1 cellular context compared by ENCODE assay signal in the genomic region with DNA sequence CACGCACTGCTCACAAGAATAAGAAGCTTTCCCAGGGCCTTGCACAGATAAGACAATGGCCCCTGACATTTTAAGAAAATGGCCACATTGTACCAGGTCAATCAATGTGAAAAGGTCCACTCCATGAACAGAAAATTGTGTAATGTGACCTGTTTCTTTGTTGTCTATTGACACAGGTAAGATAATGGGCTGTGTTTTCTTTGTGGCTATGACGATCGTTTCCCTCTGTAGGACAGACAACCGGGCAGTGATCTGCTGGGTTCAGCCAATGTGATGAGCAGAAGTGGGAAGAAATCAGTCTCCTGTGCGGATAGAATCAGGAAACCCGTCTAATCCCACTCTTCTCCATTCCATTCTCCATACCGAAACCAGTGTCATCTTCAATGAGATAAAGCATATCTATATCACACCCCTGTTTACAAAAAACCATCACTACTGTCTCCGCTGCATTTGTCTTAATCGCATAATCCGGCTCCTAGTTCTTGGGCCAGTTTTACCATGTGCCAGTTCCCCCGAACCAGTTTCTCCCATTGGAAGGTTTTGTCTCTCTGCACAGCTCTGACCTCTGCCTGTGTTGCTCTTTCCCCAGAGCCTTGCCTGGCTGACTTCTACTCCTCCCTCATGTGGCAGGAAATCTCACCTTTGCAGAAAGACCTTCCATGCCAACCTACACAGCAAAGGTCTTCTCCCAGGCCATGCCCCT.
TF ChIP-seq lines count a peak whose summit lies in the region.

No MANE protein-coding gene starts in this region.

TF ChIP-seq in HepG2, 621 proteins besides CTCF, POLR2A, EP300 and RAD21 (continued from another document and continues in another):
- TF ChIP-seq TRIM22 (IDR thresholded peaks at IDR 0.05), result no peak
- TF ChIP-seq ISL2 (CRISPR knock-in tag; IDR thresholded peaks at IDR 0.05), result peak; percentile 95
- TF ChIP-seq, protein P1, sequence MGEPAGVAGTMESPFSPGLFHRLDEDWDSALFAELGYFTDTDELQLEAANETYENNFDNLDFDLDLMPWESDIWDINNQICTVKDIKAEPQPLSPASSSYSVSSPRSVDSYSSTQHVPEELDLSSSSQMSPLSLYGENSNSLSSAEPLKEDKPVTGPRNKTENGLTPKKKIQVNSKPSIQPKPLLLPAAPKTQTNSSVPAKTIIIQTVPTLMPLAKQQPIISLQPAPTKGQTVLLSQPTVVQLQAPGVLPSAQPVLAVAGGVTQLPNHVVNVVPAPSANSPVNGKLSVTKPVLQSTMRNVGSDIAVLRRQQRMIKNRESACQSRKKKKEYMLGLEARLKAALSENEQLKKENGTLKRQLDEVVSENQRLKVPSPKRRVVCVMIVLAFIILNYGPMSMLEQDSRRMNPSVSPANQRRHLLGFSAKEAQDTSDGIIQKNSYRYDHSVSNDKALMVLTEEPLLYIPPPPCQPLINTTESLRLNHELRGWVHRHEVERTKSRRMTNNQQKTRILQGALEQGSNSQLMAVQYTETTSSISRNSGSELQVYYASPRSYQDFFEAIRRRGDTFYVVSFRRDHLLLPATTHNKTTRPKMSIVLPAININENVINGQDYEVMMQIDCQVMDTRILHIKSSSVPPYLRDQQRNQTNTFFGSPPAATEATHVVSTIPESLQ (CRISPR knock-in tag; conservative IDR thresholded peaks at IDR 0.05), result peak; percentile 93; the same call in 1 of the 2 replicates
- 0 out of 2 replicates have a peak, but pooled peaks have one; percentile 42 for TF ChIP-seq ZNF354B (CRISPR knock-in tag; IDR thresholded peaks at IDR 0.05)
- no peak; the same call in 1 of the 2 replicates for TF ChIP-seq GMEB2 (CRISPR knock-in tag; IDR thresholded peaks at IDR 0.05; ENCODE audit: low read depth)
- TF ChIP-seq, protein P2, sequence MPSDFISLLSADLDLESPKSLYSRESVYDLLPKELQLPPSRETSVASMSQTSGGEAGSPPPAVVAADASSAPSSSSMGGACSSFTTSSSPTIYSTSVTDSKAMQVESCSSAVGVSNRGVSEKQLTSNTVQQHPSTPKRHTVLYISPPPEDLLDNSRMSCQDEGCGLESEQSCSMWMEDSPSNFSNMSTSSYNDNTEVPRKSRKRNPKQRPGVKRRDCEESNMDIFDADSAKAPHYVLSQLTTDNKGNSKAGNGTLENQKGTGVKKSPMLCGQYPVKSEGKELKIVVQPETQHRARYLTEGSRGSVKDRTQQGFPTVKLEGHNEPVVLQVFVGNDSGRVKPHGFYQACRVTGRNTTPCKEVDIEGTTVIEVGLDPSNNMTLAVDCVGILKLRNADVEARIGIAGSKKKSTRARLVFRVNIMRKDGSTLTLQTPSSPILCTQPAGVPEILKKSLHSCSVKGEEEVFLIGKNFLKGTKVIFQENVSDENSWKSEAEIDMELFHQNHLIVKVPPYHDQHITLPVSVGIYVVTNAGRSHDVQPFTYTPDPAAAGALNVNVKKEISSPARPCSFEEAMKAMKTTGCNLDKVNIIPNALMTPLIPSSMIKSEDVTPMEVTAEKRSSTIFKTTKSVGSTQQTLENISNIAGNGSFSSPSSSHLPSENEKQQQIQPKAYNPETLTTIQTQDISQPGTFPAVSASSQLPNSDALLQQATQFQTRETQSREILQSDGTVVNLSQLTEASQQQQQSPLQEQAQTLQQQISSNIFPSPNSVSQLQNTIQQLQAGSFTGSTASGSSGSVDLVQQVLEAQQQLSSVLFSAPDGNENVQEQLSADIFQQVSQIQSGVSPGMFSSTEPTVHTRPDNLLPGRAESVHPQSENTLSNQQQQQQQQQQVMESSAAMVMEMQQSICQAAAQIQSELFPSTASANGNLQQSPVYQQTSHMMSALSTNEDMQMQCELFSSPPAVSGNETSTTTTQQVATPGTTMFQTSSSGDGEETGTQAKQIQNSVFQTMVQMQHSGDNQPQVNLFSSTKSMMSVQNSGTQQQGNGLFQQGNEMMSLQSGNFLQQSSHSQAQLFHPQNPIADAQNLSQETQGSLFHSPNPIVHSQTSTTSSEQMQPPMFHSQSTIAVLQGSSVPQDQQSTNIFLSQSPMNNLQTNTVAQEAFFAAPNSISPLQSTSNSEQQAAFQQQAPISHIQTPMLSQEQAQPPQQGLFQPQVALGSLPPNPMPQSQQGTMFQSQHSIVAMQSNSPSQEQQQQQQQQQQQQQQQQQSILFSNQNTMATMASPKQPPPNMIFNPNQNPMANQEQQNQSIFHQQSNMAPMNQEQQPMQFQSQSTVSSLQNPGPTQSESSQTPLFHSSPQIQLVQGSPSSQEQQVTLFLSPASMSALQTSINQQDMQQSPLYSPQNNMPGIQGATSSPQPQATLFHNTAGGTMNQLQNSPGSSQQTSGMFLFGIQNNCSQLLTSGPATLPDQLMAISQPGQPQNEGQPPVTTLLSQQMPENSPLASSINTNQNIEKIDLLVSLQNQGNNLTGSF (CRISPR knock-in tag; IDR thresholded peaks at IDR 0.05), result no peak
- no peak for TF ChIP-seq ZNF260 (CRISPR knock-in tag; IDR thresholded peaks at IDR 0.05; ENCODE audit: borderline replicate concordance, low read depth)
- peak; percentile 67 for TF ChIP-seq CREB1 (IDR thresholded peaks at IDR 0.05)
- TF ChIP-seq CREB1 (CRISPR knock-in tag; IDR thresholded peaks at IDR 0.05), result peak; percentile 86
- TF ChIP-seq, protein P3, sequence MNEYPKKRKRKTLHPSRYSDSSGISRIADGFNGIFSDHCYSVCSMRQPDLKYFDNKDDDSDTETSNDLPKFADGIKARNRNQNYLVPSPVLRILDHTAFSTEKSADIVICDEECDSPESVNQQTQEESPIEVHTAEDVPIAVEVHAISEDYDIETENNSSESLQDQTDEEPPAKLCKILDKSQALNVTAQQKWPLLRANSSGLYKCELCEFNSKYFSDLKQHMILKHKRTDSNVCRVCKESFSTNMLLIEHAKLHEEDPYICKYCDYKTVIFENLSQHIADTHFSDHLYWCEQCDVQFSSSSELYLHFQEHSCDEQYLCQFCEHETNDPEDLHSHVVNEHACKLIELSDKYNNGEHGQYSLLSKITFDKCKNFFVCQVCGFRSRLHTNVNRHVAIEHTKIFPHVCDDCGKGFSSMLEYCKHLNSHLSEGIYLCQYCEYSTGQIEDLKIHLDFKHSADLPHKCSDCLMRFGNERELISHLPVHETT (CRISPR knock-in tag; conservative IDR thresholded peaks at IDR 0.05), result 0 out of 2 replicates have a peak, but pooled peaks have one; percentile 25
- TF ChIP-seq SMARCC2 (IDR thresholded peaks at IDR 0.05), result no peak; the same call in 1 of the 2 replicates
- TF ChIP-seq ZNF615 (CRISPR knock-in tag; IDR thresholded peaks at IDR 0.05; ENCODE audit: borderline replicate concordance), result no peak
- TF ChIP-seq, protein P4, sequence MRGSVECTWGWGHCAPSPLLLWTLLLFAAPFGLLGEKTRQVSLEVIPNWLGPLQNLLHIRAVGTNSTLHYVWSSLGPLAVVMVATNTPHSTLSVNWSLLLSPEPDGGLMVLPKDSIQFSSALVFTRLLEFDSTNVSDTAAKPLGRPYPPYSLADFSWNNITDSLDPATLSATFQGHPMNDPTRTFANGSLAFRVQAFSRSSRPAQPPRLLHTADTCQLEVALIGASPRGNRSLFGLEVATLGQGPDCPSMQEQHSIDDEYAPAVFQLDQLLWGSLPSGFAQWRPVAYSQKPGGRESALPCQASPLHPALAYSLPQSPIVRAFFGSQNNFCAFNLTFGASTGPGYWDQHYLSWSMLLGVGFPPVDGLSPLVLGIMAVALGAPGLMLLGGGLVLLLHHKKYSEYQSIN (CRISPR knock-in tag; IDR thresholded peaks at IDR 0.05; ENCODE audit: borderline replicate concordance), result no peak
- no peak for TF ChIP-seq GTF2F1 (IDR thresholded peaks at IDR 0.05; ENCODE audit: low read length)
- TF ChIP-seq ZNF878 (CRISPR knock-in tag; IDR thresholded peaks at IDR 0.05), result peak; percentile 67; the same call in 1 of the 2 replicates
- TF ChIP-seq ZNF607 (CRISPR knock-in tag; IDR thresholded peaks at IDR 0.05; ENCODE audit: borderline replicate concordance), result no peak
- TF ChIP-seq KAT2B (IDR thresholded peaks at IDR 0.05; ENCODE audit: borderline replicate concordance, low read depth, low read length), result no peak
- TF ChIP-seq, protein P5, sequence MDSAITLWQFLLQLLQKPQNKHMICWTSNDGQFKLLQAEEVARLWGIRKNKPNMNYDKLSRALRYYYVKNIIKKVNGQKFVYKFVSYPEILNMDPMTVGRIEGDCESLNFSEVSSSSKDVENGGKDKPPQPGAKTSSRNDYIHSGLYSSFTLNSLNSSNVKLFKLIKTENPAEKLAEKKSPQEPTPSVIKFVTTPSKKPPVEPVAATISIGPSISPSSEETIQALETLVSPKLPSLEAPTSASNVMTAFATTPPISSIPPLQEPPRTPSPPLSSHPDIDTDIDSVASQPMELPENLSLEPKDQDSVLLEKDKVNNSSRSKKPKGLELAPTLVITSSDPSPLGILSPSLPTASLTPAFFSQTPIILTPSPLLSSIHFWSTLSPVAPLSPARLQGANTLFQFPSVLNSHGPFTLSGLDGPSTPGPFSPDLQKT (CRISPR knock-in tag; IDR thresholded peaks at IDR 0.05; ENCODE audit: borderline replicate concordance), result no peak
- no peak for TF ChIP-seq CREB3 (CRISPR knock-in tag; IDR thresholded peaks at IDR 0.05)
- TF ChIP-seq ZSCAN25 (CRISPR knock-in tag; IDR thresholded peaks at IDR 0.05), result no peak; the same call in 1 of the 2 replicates
- peak; percentile 72 for TF ChIP-seq ZNF501 (CRISPR knock-in tag; IDR thresholded peaks at IDR 0.05)
- no peak for TF ChIP-seq PRPF4 (IDR thresholded peaks at IDR 0.05; ENCODE audit: low read depth, low read length, poor library complexity, severe bottlenecking)
- no peak for TF ChIP-seq ZNF549 (CRISPR knock-in tag; IDR thresholded peaks at IDR 0.05)
- no peak for TF ChIP-seq ZNF672 (CRISPR knock-in tag; IDR thresholded peaks at IDR 0.05)
- no peak for TF ChIP-seq NFE2 (CRISPR knock-in tag; IDR thresholded peaks at IDR 0.05)
- no peak for TF ChIP-seq ZNF253 (CRISPR knock-in tag; IDR thresholded peaks at IDR 0.05; ENCODE audit: borderline replicate concordance)
- no peak for TF ChIP-seq ZNF30 (CRISPR knock-in tag; IDR thresholded peaks at IDR 0.05)
- TF ChIP-seq ELF3 (CRISPR knock-in tag; IDR thresholded peaks at IDR 0.05), result peak; percentile 89
- no peak for TF ChIP-seq TEAD2 (CRISPR knock-in tag; IDR thresholded peaks at IDR 0.05)
- no peak for TF ChIP-seq ZNF343 (CRISPR knock-in tag; IDR thresholded peaks at IDR 0.05)
- TF ChIP-seq ZFP62 (CRISPR knock-in tag; IDR thresholded peaks at IDR 0.05), result no peak
- TF ChIP-seq ELF4 (CRISPR knock-in tag; IDR thresholded peaks at IDR 0.05; ENCODE audit: borderline replicate concordance), result no peak
- no peak for TF ChIP-seq KDM5A (IDR thresholded peaks at IDR 0.05; ENCODE audit: borderline replicate concordance, low read length)
- peak; percentile 79; the same call in 1 of the 2 replicates for TF ChIP-seq ZIK1 (CRISPR knock-in tag; IDR thresholded peaks at IDR 0.05; ENCODE audit: borderline replicate concordance, low read depth)
- peak; percentile 68 for TF ChIP-seq RFXAP (CRISPR knock-in tag; IDR thresholded peaks at IDR 0.05; ENCODE audit: borderline replicate concordance)
- peak; percentile 61; the same call in 1 of the 2 replicates for TF ChIP-seq KLF11 (CRISPR knock-in tag; IDR thresholded peaks at IDR 0.05)
- TF ChIP-seq PAX8 (CRISPR knock-in tag; IDR thresholded peaks at IDR 0.05; ENCODE audit: borderline replicate concordance), result no peak
- TF ChIP-seq ZBTB37 (CRISPR knock-in tag; IDR thresholded peaks at IDR 0.05), result 0 out of 2 replicates have a peak, but pooled peaks have one; percentile 68
- TF ChIP-seq PHF21A (CRISPR knock-in tag; IDR thresholded peaks at IDR 0.05), result peak; percentile 87
- no peak for TF ChIP-seq TEF (CRISPR knock-in tag; IDR thresholded peaks at IDR 0.05)
- no peak for TF ChIP-seq ZFAT (CRISPR knock-in tag; conservative IDR thresholded peaks at IDR 0.05)
- TF ChIP-seq CBX2 (IDR thresholded peaks at IDR 0.05; ENCODE audit: low read depth, low read length), result no peak
- no peak for TF ChIP-seq CBX2 (CRISPR knock-in tag; IDR thresholded peaks at IDR 0.05; ENCODE audit: low read depth)
- peak; percentile 49; the same call in 1 of the 2 replicates for TF ChIP-seq JUN (CRISPR knock-in tag; IDR thresholded peaks at IDR 0.05)
- TF ChIP-seq ZNF484 (CRISPR knock-in tag; IDR thresholded peaks at IDR 0.05; ENCODE audit: borderline replicate concordance, low read depth), result no peak
- TF ChIP-seq MXI1 (IDR thresholded peaks at IDR 0.05; ENCODE audit: borderline replicate concordance, low read depth, low read length), result peak; percentile 64; the same call in 1 of the 3 replicates
